Comparison of ENCODE assay signal across 17 cellular contexts in the genomic region with DNA sequence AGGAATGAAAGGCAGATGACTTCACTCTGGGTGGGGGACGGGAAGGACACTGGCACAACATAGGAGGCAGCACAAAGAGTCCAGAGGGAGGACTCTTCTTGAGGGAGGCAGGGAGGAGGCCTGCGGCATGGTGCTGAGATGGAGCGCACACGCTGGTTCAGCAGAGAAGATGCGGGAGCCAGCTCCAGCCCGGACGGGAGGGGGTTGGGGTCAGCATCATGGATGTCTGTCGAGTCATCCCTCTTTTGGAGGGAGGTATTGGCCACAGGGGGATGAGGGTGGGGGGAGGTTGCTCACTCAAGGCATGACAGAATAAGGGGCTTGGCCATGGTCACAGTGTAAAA. TPM values are rescaled to one million over a fixed set of nuclear protein-coding genes. Genes with fewer than 3 reads are reported as not detected.
DNase-seq lines count a peak whose midpoint lies in the region; ATAC-seq and TF ChIP-seq lines count a peak whose summit lies in the region.
"Had no signal": no experiment of that assay in that cellular context is flagged by ENCODE, and none has a peak within 500 bp of the region (broad histone marks: within the 10 kb centered on the region; RNA-seq: fewer than 3 reads in every experiment).

No MANE protein-coding gene starts in this region.

- H2AFZ ChIP-seq in GM23338 (no peak overlapping the region), SK-N-SH (ENCODE audit: low read depth) (no peak overlapping the region)

- no peaks in the 10 kb centered on the region for H3K9me3 ChIP-seq in SK-N-SH
- H3K9me3 ChIP-seq in mesodermal cell (ENCODE audit: control insufficient read depth, low read length) = no peaks in the 10 kb centered on the region

- H3K4me3 ChIP-seq in GM23338 (no peak overlapping the region), SK-N-SH (ENCODE audit: low read depth in 2 of 2, low read length in 1 of 2) (no peak overlapping the region; a peak in 1 of 4 replicates), mesodermal cell (ENCODE audit: extremely low read depth, insufficient read depth, low read length, poor library complexity, severe bottlenecking) (no peak overlapping the region)

- ATAC-seq in GM23338 = no peak
- no peak for ATAC-seq in HG03196 (IDR thresholded peaks at IDR 0.05; ENCODE audit: unreplicated experiment)

- H3F3A ChIP-seq in GM23338 (replicated peaks; ENCODE audit: low read depth) (no peaks in the 10 kb centered on the region; the same call in 1 of the 2 replicates), SK-N-SH (replicated peaks; ENCODE audit: insufficient read depth) (no peaks in the 10 kb centered on the region)

- H3K9me3 Mint-ChIP-seq in GM23338 (no peaks in the 10 kb centered on the region; the same call in 2 of the 3 replicates), progenitor cell of endocrine pancreas (ENCODE audit: low read depth) (no peaks in the 10 kb centered on the region)
- H3K9me3 Mint-ChIP-seq: CD8-positive, alpha-beta memory T cell had no signal

- POLR2A ChIA-PET in SK-N-SH (lab: Yijun Ruan, JAX) = interaction anchor here (0.5 to 1.7 kb wide), 9 partner anchors 11 to 129 kb away, joined by 3 to 12 read pairs (median 4); a partner anchor contains a TSS

- no peak for DNase-seq in GM23338 (ENCODE audit: low spot score)
- peak; percentile 79 for DNase-seq in SK-N-SH
- no peak for DNase-seq in progenitor cell of endocrine pancreas (ENCODE audit: low spot score, unreplicated experiment)
- no peak for DNase-seq in kidney glomerular epithelial cell (lab: John Stamatoyannopoulos, UW)
- no peak for DNase-seq in DMS79 treated with DMSO at 0.1 percent for 48 hours (lab: John Stamatoyannopoulos, UW)
- DNase-seq: CD8-positive, alpha-beta memory T cell; DMS79; HCEC 1CT; MM.1S; NCI-H1092 treated with DMSO at 0.1 percent for 48 hours; NCI-H2081 treated with DMSO at 0.1 percent for 48 hours; NCI-H510A; NCI-H774; RPMI8226 had no signal

- H3K27ac ChIP-seq in GM23338 (ENCODE audit: low read depth) (no peak overlapping the region; the same call in 1 of the 2 replicates), SK-N-SH (ENCODE audit: low read depth in 2 of 2, low read length in 1 of 2) (peak overlapping the region; percentile 42 to 96; a peak in 3 of 4 replicates), mesodermal cell (ENCODE audit: low read depth, low read length, severe bottlenecking) (peak overlapping the region; percentile 55)

- WGBS in SK-N-SH (ENCODE audit: low lambda C conversion rate) = 69% methylated on average over 7 of the region's 8 CpGs
- 82 to 91% methylated on average over 5 to 8 of the region's 8 CpGs for WGBS in mesodermal cell (ENCODE audit: insufficient coverage in 2 of 2), 2 experiments

- no peaks in the 10 kb centered on the region for H3K4me1 Mint-ChIP-seq in GM23338
- no peaks in the 10 kb centered on the region for H3K4me1 Mint-ChIP-seq in progenitor cell of endocrine pancreas (ENCODE audit: low read depth)
- H3K4me1 Mint-ChIP-seq: B cell had no signal

- H3K36me3 Mint-ChIP-seq in GM23338 (ENCODE audit: low read depth) (peaks cover 32% of the 10 kb centered on the region), progenitor cell of endocrine pancreas (ENCODE audit: insufficient read depth) (peaks cover 13% of the 10 kb centered on the region)

- H3K9ac ChIP-seq in SK-N-SH = no peak overlapping the region

- H3K4me3 Mint-ChIP-seq in GM23338 = no peak overlapping the region
- H3K4me3 Mint-ChIP-seq in progenitor cell of endocrine pancreas (ENCODE audit: low read depth) = no peak overlapping the region
- H3K4me3 Mint-ChIP-seq: B cell; CD8-positive, alpha-beta memory T cell had no signal

- H3K79me2 ChIP-seq in GM23338 (replicated peaks; ENCODE audit: insufficient read depth) (no peaks in the 10 kb centered on the region), SK-N-SH (ENCODE audit: insufficient read depth) (peaks cover 4% of the 10 kb centered on the region; the same call in 1 of the 2 replicates)

- no peak for TF ChIP-seq CTCF in GM23338 (conservative IDR thresholded peaks at IDR 0.05; ENCODE audit: low read depth in 2 of 2)
- no peak for TF ChIP-seq CTCF in SK-N-SH (IDR thresholded peaks at IDR 0.05)
- TF ChIP-seq CTCF in progenitor cell of endocrine pancreas (IDR thresholded peaks at IDR 0.05; ENCODE audit: unreplicated experiment) = no peak

- H3K36me3 ChIP-seq in GM23338 (ENCODE audit: insufficient read depth) = peaks cover under 1% of the 10 kb centered on the region; the same call in 1 of the 2 replicates
- H3K36me3 ChIP-seq in SK-N-SH (replicated peaks in 1 of 2; ENCODE audit: control insufficient read depth in 1 of 2, insufficient read depth in 2 of 2, low read length in 1 of 2) = peaks cover 8 to 28% of the 10 kb centered on the region in 2 experiments
- H3K36me3 ChIP-seq in mesodermal cell (ENCODE audit: control insufficient read depth, insufficient read depth, low read length) = peaks cover 62% of the 10 kb centered on the region

- no peak for TF ChIP-seq EP300 in SK-N-SH (IDR thresholded peaks at IDR 0.05; ENCODE audit: borderline replicate concordance in 1 of 2, low read depth in 1 of 2, low read length in 1 of 2)

- no peaks in the 10 kb centered on the region for H3K4me1 ChIP-seq in GM23338 (ENCODE audit: insufficient read depth)
- H3K4me1 ChIP-seq in SK-N-SH (ENCODE audit: control insufficient read depth in 1 of 2, insufficient read depth in 2 of 2, low read depth in 1 of 2, low read length in 1 of 2) = peaks cover 0 to 39% of the 10 kb centered on the region in 2 experiments; a peak in 2 of 4 replicates
- peaks cover 19% of the 10 kb centered on the region for H3K4me1 ChIP-seq in mesodermal cell (ENCODE audit: control insufficient read depth, insufficient read depth, low read length, poor library complexity, severe bottlenecking)

- H3K27me3 Mint-ChIP-seq in GM23338 (ENCODE audit: insufficient read depth, low read depth, poor library complexity) = peaks cover 3% of the 10 kb centered on the region
- no peaks in the 10 kb centered on the region for H3K27me3 Mint-ChIP-seq in progenitor cell of endocrine pancreas
- H3K27me3 Mint-ChIP-seq: B cell; CD8-positive, alpha-beta memory T cell had no signal

- H3K9me2 ChIP-seq in GM23338 (ENCODE audit: insufficient read depth) = no peaks in the 10 kb centered on the region
- H3K9me2 ChIP-seq in SK-N-SH = no peaks in the 10 kb centered on the region

- TF ChIP-seq RAD21 in SK-N-SH (IDR thresholded peaks at IDR 0.05; ENCODE audit: low read length) = no peak

- H4K20me1 ChIP-seq in GM23338 (replicated peaks; ENCODE audit: insufficient read depth) = no peaks in the 10 kb centered on the region
- H4K20me1 ChIP-seq in SK-N-SH (ENCODE audit: insufficient read depth) = no peaks in the 10 kb centered on the region

- H3K27ac Mint-ChIP-seq in GM23338 (peak overlapping the region; percentile 47; the same call in 1 of the 2 replicates), progenitor cell of endocrine pancreas (peak overlapping the region; percentile 80)
- H3K27ac Mint-ChIP-seq: B cell; CD8-positive, alpha-beta memory T cell had no signal

- H3K27me3 ChIP-seq in GM23338 (ENCODE audit: insufficient read depth) (no peaks in the 10 kb centered on the region), SK-N-SH (ENCODE audit: insufficient read depth) (no peaks in the 10 kb centered on the region)

- H3K4me2 ChIP-seq in GM23338 (no peak overlapping the region), SK-N-SH (no peak overlapping the region)

- CTCF ChIA-PET in SK-N-SH (lab: Yijun Ruan, JAX) = interaction anchor here (0.6 to 6.2 kb wide), 14 partner anchors 11 to 263 kb away, joined by 3 to 67 read pairs (median 3); a partner anchor contains a TSS

TF ChIP-seq in SK-N-SH, 30 proteins besides CTCF, POLR2A, EP300 and RAD21 (continues in another document):
- no peak for TF ChIP-seq JUND (IDR thresholded peaks at IDR 0.05)
- TF ChIP-seq, protein P1, sequence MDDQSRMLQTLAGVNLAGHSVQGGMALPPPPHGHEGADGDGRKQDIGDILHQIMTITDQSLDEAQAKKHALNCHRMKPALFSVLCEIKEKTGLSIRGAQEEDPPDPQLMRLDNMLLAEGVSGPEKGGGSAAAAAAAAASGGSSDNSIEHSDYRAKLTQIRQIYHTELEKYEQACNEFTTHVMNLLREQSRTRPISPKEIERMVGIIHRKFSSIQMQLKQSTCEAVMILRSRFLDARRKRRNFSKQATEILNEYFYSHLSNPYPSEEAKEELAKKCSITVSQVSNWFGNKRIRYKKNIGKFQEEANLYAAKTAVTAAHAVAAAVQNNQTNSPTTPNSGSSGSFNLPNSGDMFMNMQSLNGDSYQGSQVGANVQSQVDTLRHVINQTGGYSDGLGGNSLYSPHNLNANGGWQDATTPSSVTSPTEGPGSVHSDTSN (IDR thresholded peaks at IDR 0.05) = no peak
- TF ChIP-seq, protein P2, sequence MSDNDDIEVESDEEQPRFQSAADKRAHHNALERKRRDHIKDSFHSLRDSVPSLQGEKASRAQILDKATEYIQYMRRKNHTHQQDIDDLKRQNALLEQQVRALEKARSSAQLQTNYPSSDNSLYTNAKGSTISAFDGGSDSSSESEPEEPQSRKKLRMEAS (IDR thresholded peaks at IDR 0.05; ENCODE audit: low read depth) = no peak
- no peak for TF ChIP-seq MXI1 (IDR thresholded peaks at IDR 0.05; ENCODE audit: low read depth, low read length)
- TF ChIP-seq SMC3 (IDR thresholded peaks at IDR 0.05; ENCODE audit: low read depth, low read length) = no peak

RNA-seq across cellular contexts. Expression of a gene that starts 19.3 kb away (rescaled TPM):
- 51.3 and 57.2 TPM in 2 replicates for total RNA-seq in GM23338 (2014; rRNA removed; shearing (Covaris generic))
- polyA plus RNA-seq in GM23338 (2016; fragmentation: Nextera tagmentation; extraction: Ambion mirVana) (23.7 and 28.7 TPM in 2 replicates), SK-N-SH (2012; rRNA removed) (47.6 and 48.8 TPM in 2 replicates)
- polyA plus RNA-seq in SK-N-SH (2012; cell fraction: cytosol; rRNA removed) = 19.9 and 29.3 TPM in 2 replicates
- polyA plus RNA-seq in SK-N-SH (2012; cell fraction: nucleus; rRNA removed) = 62.2 and 68.2 TPM in 2 replicates
- 50.4 TPM for polyA plus RNA-seq in mesodermal cell (2013, experiment 1 of 2)
- 39.5 TPM for polyA plus RNA-seq in mesodermal cell (2013, experiment 2 of 2)
- total RNA-seq in progenitor cell of endocrine pancreas = 65.0 and 68.1 TPM in 2 replicates

RNA-seq across cellular contexts. Expression of a gene that starts 29.0 kb away (rescaled TPM):
- total RNA-seq in GM23338 (2014; rRNA removed; shearing (Covaris generic)) = 80.9 and 95.6 TPM in 2 replicates
- 298 and 327 TPM in 2 replicates for polyA plus RNA-seq in GM23338 (2016; fragmentation: Nextera tagmentation; extraction: Ambion mirVana)
- polyA plus RNA-seq in SK-N-SH (2012; rRNA removed) = 30.1 and 31.6 TPM in 2 replicates
- 28.0 and 32.9 TPM in 2 replicates for polyA plus RNA-seq in SK-N-SH (2012; cell fraction: cytosol; rRNA removed)
- polyA plus RNA-seq in SK-N-SH (2012; cell fraction: nucleus; rRNA removed) = 43.2 and 49.8 TPM in 2 replicates
- 166 TPM for polyA plus RNA-seq in mesodermal cell (2013, experiment 1 of 2)
- polyA plus RNA-seq in mesodermal cell (2013, experiment 2 of 2) = 152 TPM
- 97.4 and 98.7 TPM in 2 replicates for total RNA-seq in progenitor cell of endocrine pancreas
